ENCODE assay signal across 1 cellular context in genomic region chr6:53357576-53358343, GRCh38.
TF ChIP-seq lines count a peak whose summit lies in the region.

No MANE protein-coding gene starts in this region.

TF ChIP-seq in HepG2, 621 proteins besides CTCF, POLR2A, EP300 and RAD21 (continued from another document and continues in another):
- TF ChIP-seq GLMP (CRISPR knock-in tag; IDR thresholded peaks at IDR 0.05; ENCODE audit: borderline replicate concordance) (no peak), MZF1 (CRISPR knock-in tag; IDR thresholded peaks at IDR 0.05; ENCODE audit: borderline replicate concordance) (no peak), ZNF17 (CRISPR knock-in tag; IDR thresholded peaks at IDR 0.05) (no peak), ZNF557 (CRISPR knock-in tag; IDR thresholded peaks at IDR 0.05) (no peak), ZNF615 (CRISPR knock-in tag; IDR thresholded peaks at IDR 0.05; ENCODE audit: borderline replicate concordance) (no peak), FOXK2 (IDR thresholded peaks at IDR 0.05) (no peak), ZSCAN21 (CRISPR knock-in tag; IDR thresholded peaks at IDR 0.05; ENCODE audit: borderline replicate concordance) (no peak), ZNF740 (CRISPR knock-in tag; IDR thresholded peaks at IDR 0.05) (no peak), ZNF318 (CRISPR knock-in tag; IDR thresholded peaks at IDR 0.05) (no peak), NFIB (CRISPR knock-in tag; IDR thresholded peaks at IDR 0.05; ENCODE audit: borderline replicate concordance) (no peak), PHB2 (IDR thresholded peaks at IDR 0.05; ENCODE audit: partially characterized antibody) (no peak), SMARCE1 (IDR thresholded peaks at IDR 0.05; ENCODE audit: borderline replicate concordance) (no peak), CREB3 (CRISPR knock-in tag; IDR thresholded peaks at IDR 0.05) (no peak), HIVEP1 (CRISPR knock-in tag; IDR thresholded peaks at IDR 0.05) (no peak), HMG20A (CRISPR knock-in tag; IDR thresholded peaks at IDR 0.05; ENCODE audit: borderline replicate concordance) (peak; percentile 42; the same call in 1 of the 2 replicates), HIC2 (CRISPR knock-in tag; IDR thresholded peaks at IDR 0.05; ENCODE audit: low read depth) (no peak), ZNF609 (CRISPR knock-in tag; IDR thresholded peaks at IDR 0.05; ENCODE audit: borderline replicate concordance) (peak; percentile 91; the same call in 1 of the 2 replicates), NR2C2 (CRISPR knock-in tag; IDR thresholded peaks at IDR 0.05; ENCODE audit: borderline replicate concordance) (no peak), FOXO4 (CRISPR knock-in tag; conservative IDR thresholded peaks at IDR 0.05) (no peak), PRPF4 (IDR thresholded peaks at IDR 0.05; ENCODE audit: low read depth, low read length, poor library complexity, severe bottlenecking) (no peak), ZNF232 (CRISPR knock-in tag; IDR thresholded peaks at IDR 0.05; ENCODE audit: borderline replicate concordance) (no peak), AFF4 (CRISPR knock-in tag; IDR thresholded peaks at IDR 0.05) (no peak), BCLAF1 (IDR thresholded peaks at IDR 0.05) (no peak)
